In the genomic region with DNA sequence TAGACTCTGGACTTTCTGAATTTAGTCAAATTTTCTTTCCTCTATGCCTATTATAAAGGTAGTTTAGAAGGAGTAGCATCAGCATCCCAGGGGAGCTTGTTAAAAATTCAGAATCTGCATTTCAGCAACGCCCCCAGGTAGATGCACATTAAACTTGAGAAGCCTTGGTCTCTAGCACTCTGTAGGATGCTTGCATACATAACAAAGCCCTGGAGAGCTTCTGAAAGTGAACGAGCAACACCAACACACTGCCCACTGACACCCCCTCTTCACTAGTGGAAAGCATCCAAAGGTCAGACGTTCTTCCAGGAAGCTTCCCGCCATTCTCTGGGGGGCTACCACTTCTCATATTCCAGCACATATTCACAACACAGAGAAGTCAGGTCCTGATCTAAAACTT, we compare ENCODE assay signal across 2 cellular contexts.
TF ChIP-seq lines count a peak whose summit lies in the region.

No MANE protein-coding gene starts in this region.

TF ChIP-seq in A549, 52 proteins besides CTCF, POLR2A, EP300 and RAD21:
- TF ChIP-seq, protein P1, sequence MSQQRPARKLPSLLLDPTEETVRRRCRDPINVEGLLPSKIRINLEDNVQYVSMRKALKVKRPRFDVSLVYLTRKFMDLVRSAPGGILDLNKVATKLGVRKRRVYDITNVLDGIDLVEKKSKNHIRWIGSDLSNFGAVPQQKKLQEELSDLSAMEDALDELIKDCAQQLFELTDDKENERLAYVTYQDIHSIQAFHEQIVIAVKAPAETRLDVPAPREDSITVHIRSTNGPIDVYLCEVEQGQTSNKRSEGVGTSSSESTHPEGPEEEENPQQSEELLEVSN (IDR thresholded peaks at IDR 0.05; ENCODE audit: borderline replicate concordance, low read depth) = no peak
- no peak for TF ChIP-seq RFX5 (IDR thresholded peaks at IDR 0.05)
- no peak for TF ChIP-seq RNF2 (IDR thresholded peaks at IDR 0.05; ENCODE audit: borderline replicate concordance, low read depth)
- TF ChIP-seq ZNF302 (CRISPR knock-in tag; IDR thresholded peaks at IDR 0.05) = no peak
- no peak for TF ChIP-seq ZC3H11A (IDR thresholded peaks at IDR 0.05)
- TF ChIP-seq, protein P2, sequence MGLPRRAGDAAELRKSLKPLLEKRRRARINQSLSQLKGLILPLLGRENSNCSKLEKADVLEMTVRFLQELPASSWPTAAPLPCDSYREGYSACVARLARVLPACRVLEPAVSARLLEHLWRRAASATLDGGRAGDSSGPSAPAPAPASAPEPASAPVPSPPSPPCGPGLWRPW (IDR thresholded peaks at IDR 0.05) = no peak
- TF ChIP-seq HOXB13 (CRISPR knock-in tag; IDR thresholded peaks at IDR 0.05; ENCODE audit: low read depth) = no peak
- TF ChIP-seq ZFP36 (IDR thresholded peaks at IDR 0.05; ENCODE audit: borderline replicate concordance, partially characterized antibody) = no peak
- no peak for TF ChIP-seq KDM1A (IDR thresholded peaks at IDR 0.05; ENCODE audit: low read depth)
- no peak for TF ChIP-seq JUN (IDR thresholded peaks at IDR 0.05)
- TF ChIP-seq HOXA7 (CRISPR knock-in tag; IDR thresholded peaks at IDR 0.05) = no peak
- TF ChIP-seq FOSL2 (IDR thresholded peaks at IDR 0.05) = no peak
- no peak for TF ChIP-seq FOSL2 (CRISPR knock-in tag; IDR thresholded peaks at IDR 0.05)
- TF ChIP-seq SREBF2 (IDR thresholded peaks at IDR 0.05) = no peak
- TF ChIP-seq SMC3 (IDR thresholded peaks at IDR 0.05) = no peak
- no peak for TF ChIP-seq FOXS1 (CRISPR knock-in tag; IDR thresholded peaks at IDR 0.05)
- no peak for TF ChIP-seq RARB (CRISPR knock-in tag; IDR thresholded peaks at IDR 0.05)
- TF ChIP-seq HEYL (CRISPR knock-in tag; IDR thresholded peaks at IDR 0.05) = no peak
- no peak for TF ChIP-seq NR3C1 (IDR thresholded peaks at IDR 0.05)

TF ChIP-seq in H1, 55 proteins besides CTCF, POLR2A, EP300 and RAD21:
- TF ChIP-seq HDAC2 (IDR thresholded peaks at IDR 0.05; ENCODE audit: borderline replicate concordance in 1 of 2, low read depth in 2 of 2, low read length in 2 of 2) (0 out of 4 replicates have a peak, but pooled peaks of 1 of the 2 experiments have one; percentile 5), SP1 (IDR thresholded peaks at IDR 0.05; ENCODE audit: low read depth, low read length) (0 out of 2 replicates have a peak, but pooled peaks have one; percentile 45), NANOG (IDR thresholded peaks at IDR 0.05; ENCODE audit: insufficient read depth, low read depth, low read length, poor library complexity, severe bottlenecking) (peak; percentile 29), TAF7 (optimal IDR thresholded peaks at IDR 0.05; ENCODE audit: borderline replicate concordance, low read depth, low read length) (no peak), TEAD4 (IDR thresholded peaks at IDR 0.05; ENCODE audit: low read depth, low read length) (0 out of 2 replicates have a peak, but pooled peaks have one; percentile 11), POU5F1 (IDR thresholded peaks at IDR 0.05; ENCODE audit: low read depth, low read length) (peak; percentile 87), SP4 (IDR thresholded peaks at IDR 0.05; ENCODE audit: low read length) (no peak), EGR1 (IDR thresholded peaks at IDR 0.05; ENCODE audit: borderline replicate concordance, low read depth, low read length) (peak; percentile 50; the same call in 1 of the 2 replicates), TCF12 (IDR thresholded peaks at IDR 0.05; ENCODE audit: low read depth, low read length) (0 out of 2 replicates have a peak, but pooled peaks have one; percentile 8)
- TF ChIP-seq, protein P3, sequence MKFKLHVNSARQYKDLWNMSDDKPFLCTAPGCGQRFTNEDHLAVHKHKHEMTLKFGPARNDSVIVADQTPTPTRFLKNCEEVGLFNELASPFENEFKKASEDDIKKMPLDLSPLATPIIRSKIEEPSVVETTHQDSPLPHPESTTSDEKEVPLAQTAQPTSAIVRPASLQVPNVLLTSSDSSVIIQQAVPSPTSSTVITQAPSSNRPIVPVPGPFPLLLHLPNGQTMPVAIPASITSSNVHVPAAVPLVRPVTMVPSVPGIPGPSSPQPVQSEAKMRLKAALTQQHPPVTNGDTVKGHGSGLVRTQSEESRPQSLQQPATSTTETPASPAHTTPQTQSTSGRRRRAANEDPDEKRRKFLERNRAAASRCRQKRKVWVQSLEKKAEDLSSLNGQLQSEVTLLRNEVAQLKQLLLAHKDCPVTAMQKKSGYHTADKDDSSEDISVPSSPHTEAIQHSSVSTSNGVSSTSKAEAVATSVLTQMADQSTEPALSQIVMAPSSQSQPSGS (IDR thresholded peaks at IDR 0.05; ENCODE audit: low read length) = no peak
